18 cellular contexts compared by ENCODE assay signal in the genomic region with DNA sequence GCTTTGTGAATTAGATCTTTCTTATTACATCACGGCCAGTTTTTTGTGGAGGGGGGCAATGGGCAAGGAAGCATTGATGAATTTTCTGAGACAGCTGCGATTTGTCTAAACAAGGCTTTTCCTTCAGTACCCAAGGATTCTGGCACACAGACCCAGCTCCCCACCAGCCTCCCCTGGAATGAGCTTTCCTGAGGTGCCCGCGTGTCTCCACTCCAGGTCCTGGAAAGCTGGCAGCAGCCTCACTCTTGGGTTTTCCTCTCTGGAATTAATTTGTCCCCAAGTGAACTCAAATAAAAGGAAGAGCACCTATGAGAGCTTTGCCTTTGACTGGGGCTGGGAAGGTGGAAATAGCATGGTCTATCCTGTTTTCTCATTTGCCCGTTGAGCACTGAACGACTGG.
"Had no signal": no experiment of that assay in that cellular context is flagged by ENCODE, and none has a peak within 500 bp of the region (broad histone marks: within the 10 kb centered on the region; RNA-seq: fewer than 3 reads in every experiment).

No MANE protein-coding gene starts in this region.

- H3K4me1 Mint-ChIP-seq: naive thymus-derived CD8-positive, alpha-beta T cell; stimulated activated naive B cell treated with anti-CD40 and anti-IgM and Interleukin-4, amounts not matched to agents 10 μg/mL and 1 μg/mL and 100 μg/mL, for 72 hours had no signal

- H3K27ac Mint-ChIP-seq: naive thymus-derived CD8-positive, alpha-beta T cell; stimulated activated naive B cell treated with anti-CD40 and anti-IgM and Interleukin-4, amounts not matched to agents 10 μg/mL and 1 μg/mL and 100 μg/mL, for 72 hours; stimulated activated naive CD8-positive, alpha-beta T cell treated with anti-CD3 and anti-CD28 coated beads, Interleukin-15, Interleukin-2, amounts not matched to agents 100 ng/mL and 50 ng/mL, for 24 hours had no signal

- H3K4me1 ChIP-seq: gastrocnemius medialis, right lobe of liver had no signal

- ATAC-seq: esophagus mucosa; gastrocnemius medialis; left lobe of liver; naive thymus-derived CD8-positive, alpha-beta T cell; stimulated activated naive B cell treated with anti-CD40 and anti-IgM and Interleukin-4, amounts not matched to agents 10 μg/mL and 1 μg/mL and 100 μg/mL, for 72 hours had no signal

- H3K4me3 ChIP-seq: gastrocnemius medialis, ovary, right lobe of liver had no signal

- H3K27ac ChIP-seq: epithelial cell of prostate, gastrocnemius medialis, ovary, right lobe of liver had no signal

- H3K36me3 ChIP-seq: gastrocnemius medialis, ovary, right lobe of liver had no signal

- H3K9me3 ChIP-seq: gastrocnemius medialis, ovary, right lobe of liver had no signal

- H3K4me3 Mint-ChIP-seq: naive thymus-derived CD8-positive, alpha-beta T cell; stimulated activated naive B cell treated with anti-CD40 and anti-IgM and Interleukin-4, amounts not matched to agents 10 μg/mL and 1 μg/mL and 100 μg/mL, for 72 hours; stimulated activated naive CD8-positive, alpha-beta T cell treated with anti-CD3 and anti-CD28 coated beads, Interleukin-15, Interleukin-2, amounts not matched to agents 100 ng/mL and 50 ng/mL, for 24 hours had no signal

- H3K27me3 ChIP-seq: ovary, right lobe of liver had no signal

- H3K36me3 Mint-ChIP-seq: naive thymus-derived CD8-positive, alpha-beta T cell; stimulated activated naive B cell treated with anti-CD40 and anti-IgM and Interleukin-4, amounts not matched to agents 10 μg/mL and 1 μg/mL and 100 μg/mL, for 72 hours had no signal

- DNase-seq: cerebellar nuclear complex; cortex of kidney; gastrocnemius medialis; head of caudate nucleus; kidney; naive thymus-derived CD8-positive, alpha-beta T cell; occipital lobe; ovary; right lobe of liver; small intestine; stimulated activated CD4-positive, alpha-beta T cell treated with anti-CD3 and anti-CD28 coated beads, Interleukin-15, amount 100 ng/mL, for 24 hours; stimulated activated CD4-positive, alpha-beta T cell treated with anti-CD3 and anti-CD28 coated beads, Interleukin-2, amount 100 ng/mL, for 48 hours; stimulated activated naive B cell treated with anti-CD40 and anti-IgM and Interleukin-4, amounts not matched to agents 10 μg/mL and 1 μg/mL and 100 μg/mL, for 72 hours; trophoblast cell had no signal

- H3K9me3 Mint-ChIP-seq: stimulated activated naive B cell treated with anti-CD40 and anti-IgM and Interleukin-4, amounts not matched to agents 10 μg/mL and 1 μg/mL and 100 μg/mL, for 72 hours; stimulated activated naive CD8-positive, alpha-beta T cell treated with anti-CD3 and anti-CD28 coated beads, Interleukin-15, Interleukin-2, amounts not matched to agents 100 ng/mL and 50 ng/mL, for 24 hours had no signal
